In the genomic region with DNA sequence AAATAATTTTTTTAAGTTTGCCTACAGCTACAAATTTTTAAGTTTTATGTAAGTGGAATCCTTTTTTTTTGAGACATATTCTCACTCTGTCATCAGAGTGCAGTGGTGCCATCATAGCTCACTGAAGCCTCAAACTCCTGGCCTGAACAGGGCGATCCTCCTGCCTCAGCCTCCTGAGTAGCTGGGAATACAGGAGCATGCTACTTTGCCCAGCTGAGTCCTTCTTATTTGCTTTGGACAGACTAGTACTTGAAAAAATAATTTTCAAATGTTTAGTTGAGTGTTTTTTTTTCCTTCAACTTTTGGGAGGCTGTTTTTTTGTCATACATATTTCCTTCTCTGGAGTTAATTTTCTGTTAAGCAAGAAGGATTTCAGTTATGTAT, we compare ENCODE assay signal across 14 cellular contexts. TPM values are rescaled to one million over a fixed set of nuclear protein-coding genes. Genes with fewer than 3 reads are reported as not detected.
DNase-seq lines count a peak whose midpoint lies in the region; ATAC-seq and TF ChIP-seq lines count a peak whose summit lies in the region.
"Had no signal": no experiment of that assay in that cellular context is flagged by ENCODE, and none has a peak within 500 bp of the region (broad histone marks: within the 10 kb centered on the region; RNA-seq: fewer than 3 reads in every experiment).

No MANE protein-coding gene starts in this region.

- H3K9ac ChIP-seq in mesenchymal stem cell (ENCODE audit: low read length) = peak overlapping the region; percentile 78

- H2BK5ac ChIP-seq in mesenchymal stem cell (ENCODE audit: low read depth, low read length, poor library complexity, severe bottlenecking) = no peak overlapping the region

- no peak overlapping the region for H3K27ac ChIP-seq in mesenchymal stem cell (ENCODE audit: low read length, poor library complexity, severe bottlenecking)
- H3K27ac ChIP-seq: C4-2B had no signal

- no peak overlapping the region for H3K14ac ChIP-seq in mesenchymal stem cell (ENCODE audit: low read length in 2 of 2)

- H3K9me3 Mint-ChIP-seq in chondrocyte (ENCODE audit: low read depth) = no peaks in the 10 kb centered on the region
- no peaks in the 10 kb centered on the region for H3K9me3 Mint-ChIP-seq in stimulated activated effector memory CD8-positive, alpha-beta T cell treated with anti-CD3 and anti-CD28 coated beads, Interleukin-12 subunit alpha, Interleukin-12 subunit beta, amount 100 ng/mL, for 72 hours
- H3K9me3 Mint-ChIP-seq: CD4-positive, alpha-beta memory T cell had no signal

- peaks cover 3% of the 10 kb centered on the region for H3K36me3 Mint-ChIP-seq in chondrocyte (ENCODE audit: low read depth)
- H3K36me3 Mint-ChIP-seq in stimulated activated effector memory CD8-positive, alpha-beta T cell treated with anti-CD3 and anti-CD28 coated beads, Interleukin-12 subunit alpha, Interleukin-12 subunit beta, amount 100 ng/mL, for 72 hours = peaks cover 91% of the 10 kb centered on the region

- no peaks in the 10 kb centered on the region for H3K9me3 ChIP-seq in mesenchymal stem cell (ENCODE audit: control insufficient read depth, low read length)
- H3K9me3 ChIP-seq: HAP-1 had no signal

- peak overlapping the region; percentile 6 for H3K4me3 Mint-ChIP-seq in chondrocyte (ENCODE audit: unreplicated experiment)
- H3K4me3 Mint-ChIP-seq in stimulated activated effector memory CD8-positive, alpha-beta T cell treated with anti-CD3 and anti-CD28 coated beads, Interleukin-12 subunit alpha, Interleukin-12 subunit beta, amount 100 ng/mL, for 72 hours = no peak overlapping the region
- H3K4me3 Mint-ChIP-seq: CD4-positive, alpha-beta memory T cell had no signal

- peaks cover 48% of the 10 kb centered on the region for H3K4me1 Mint-ChIP-seq in chondrocyte (ENCODE audit: low read depth)
- H3K4me1 Mint-ChIP-seq in stimulated activated effector memory CD8-positive, alpha-beta T cell treated with anti-CD3 and anti-CD28 coated beads, Interleukin-12 subunit alpha, Interleukin-12 subunit beta, amount 100 ng/mL, for 72 hours = peaks cover 31% of the 10 kb centered on the region

- 100% methylated on average over 1 of the region's 1 CpG for WGBS in mesenchymal stem cell

- peaks cover 9% of the 10 kb centered on the region for H3K4me1 ChIP-seq in mesenchymal stem cell (ENCODE audit: control insufficient read depth, insufficient read depth, low read depth, low read length)

- H4K91ac ChIP-seq in mesenchymal stem cell (ENCODE audit: low read length) = no peak overlapping the region

- TF ChIP-seq CTCF in chondrocyte (IDR thresholded peaks at IDR 0.05) = no peak

- no peaks in the 10 kb centered on the region for H3K27me3 Mint-ChIP-seq in chondrocyte (ENCODE audit: low read depth)
- H3K27me3 Mint-ChIP-seq: B cell; CD4-positive, alpha-beta memory T cell had no signal

- no peak for ATAC-seq in stimulated activated effector memory CD8-positive, alpha-beta T cell treated with anti-CD3 and anti-CD28 coated beads, Interleukin-12 subunit alpha, Interleukin-12 subunit beta, amount 100 ng/mL, for 72 hours
- no peak for ATAC-seq in GM21447 (IDR thresholded peaks at IDR 0.05; ENCODE audit: unreplicated experiment)

- H3K36me3 ChIP-seq in mesenchymal stem cell (ENCODE audit: control insufficient read depth in 1 of 2, insufficient read depth in 2 of 2, low read depth in 1 of 2, low read length in 2 of 2) = peaks cover 3 to 11% of the 10 kb centered on the region in 2 experiments

- no peak overlapping the region for H3K4me3 ChIP-seq in mesenchymal stem cell (ENCODE audit: insufficient read depth in 1 of 2, low read depth in 1 of 2, low read length in 2 of 2)
- H3K4me3 ChIP-seq: HAP-1 had no signal

- H3K4me2 ChIP-seq in mesenchymal stem cell (ENCODE audit: low read length, poor library complexity, severe bottlenecking) = no peak overlapping the region

- H3K4ac ChIP-seq in mesenchymal stem cell (ENCODE audit: low read depth in 1 of 2, low read length in 2 of 2) = no peak overlapping the region

- H2BK15ac ChIP-seq in mesenchymal stem cell (ENCODE audit: low read depth, poor library complexity, severe bottlenecking) = no peak overlapping the region

- peak overlapping the region in 1 of 2 experiments; percentile 89 for H3K23ac ChIP-seq in mesenchymal stem cell (ENCODE audit: low read length in 2 of 2)

- H2AFZ ChIP-seq in mesenchymal stem cell (ENCODE audit: low read depth, low read length) = no peak overlapping the region

- peak overlapping the region; percentile 89 for H3K27ac Mint-ChIP-seq in chondrocyte (ENCODE audit: unreplicated experiment)
- peak overlapping the region; percentile 64 for H3K27ac Mint-ChIP-seq in stimulated activated effector memory CD8-positive, alpha-beta T cell treated with anti-CD3 and anti-CD28 coated beads, Interleukin-12 subunit alpha, Interleukin-12 subunit beta, amount 100 ng/mL, for 72 hours
- H3K27ac Mint-ChIP-seq: B cell had no signal

- H2AK5ac ChIP-seq in mesenchymal stem cell (ENCODE audit: low read length, severe bottlenecking) = no peak overlapping the region

- no peaks in the 10 kb centered on the region for H3K27me3 ChIP-seq in mesenchymal stem cell (ENCODE audit: control insufficient read depth in 1 of 2, insufficient read depth in 1 of 2, low read length in 2 of 2)

- no peak overlapping the region for H3K18ac ChIP-seq in mesenchymal stem cell (ENCODE audit: low read depth in 1 of 2, low read length in 2 of 2)

- no peak overlapping the region for H2BK120ac ChIP-seq in mesenchymal stem cell (ENCODE audit: low read depth, low read length)

- H4K8ac ChIP-seq in mesenchymal stem cell (ENCODE audit: low read length) = no peak overlapping the region

- H3K79me1 ChIP-seq in mesenchymal stem cell (replicated peaks; ENCODE audit: low read length, poor library complexity, severe bottlenecking) = peaks cover 3% of the 10 kb centered on the region

- no peak overlapping the region for H2BK12ac ChIP-seq in mesenchymal stem cell (ENCODE audit: low read length in 2 of 2)

- DNase-seq in chondrocyte (ENCODE audit: low spot score) = no peak
- no peak for DNase-seq in mesenchymal stem cell
- no peak for DNase-seq in stimulated activated effector memory CD8-positive, alpha-beta T cell treated with anti-CD3 and anti-CD28 coated beads, Interleukin-12 subunit alpha, Interleukin-12 subunit beta, amount 100 ng/mL, for 72 hours (ENCODE audit: low spot score in 2 of 2)
- no peak for DNase-seq in NCI-H226
- no peak for DNase-seq in NCI-H1436 treated with DMSO at 0.1 percent for 48 hours (lab: John Stamatoyannopoulos, UW)
- no peak for DNase-seq in activated CD4-positive, alpha-beta T cell treated with anti-CD3 and anti-CD28 coated beads for 1 hour
- DNase-seq: CD4-positive, alpha-beta memory T cell; COR-L47; DND-41; GDM1 had no signal

RNA-seq across cellular contexts. Expression of a gene that starts 7.4 kb away (rescaled TPM):
- total RNA-seq in chondrocyte = 46.2 to 57.0 TPM (median 47.9 TPM) in 3 replicates
- polyA plus RNA-seq in mesenchymal stem cell (2013, experiment 1 of 2) = 19.1 TPM
- polyA plus RNA-seq in mesenchymal stem cell (2013, experiment 2 of 2) = 18.8 TPM

RNA-seq across cellular contexts. Expression of a gene that starts 27.9 kb away (rescaled TPM):
- total RNA-seq in chondrocyte = 176 to 369 TPM (median 362 TPM) in 3 replicates
- 408 TPM for polyA plus RNA-seq in mesenchymal stem cell (2013, experiment 1 of 2)
- 401 TPM for polyA plus RNA-seq in mesenchymal stem cell (2013, experiment 2 of 2)
